8 cellular contexts compared by ENCODE assay signal in the genomic region with DNA sequence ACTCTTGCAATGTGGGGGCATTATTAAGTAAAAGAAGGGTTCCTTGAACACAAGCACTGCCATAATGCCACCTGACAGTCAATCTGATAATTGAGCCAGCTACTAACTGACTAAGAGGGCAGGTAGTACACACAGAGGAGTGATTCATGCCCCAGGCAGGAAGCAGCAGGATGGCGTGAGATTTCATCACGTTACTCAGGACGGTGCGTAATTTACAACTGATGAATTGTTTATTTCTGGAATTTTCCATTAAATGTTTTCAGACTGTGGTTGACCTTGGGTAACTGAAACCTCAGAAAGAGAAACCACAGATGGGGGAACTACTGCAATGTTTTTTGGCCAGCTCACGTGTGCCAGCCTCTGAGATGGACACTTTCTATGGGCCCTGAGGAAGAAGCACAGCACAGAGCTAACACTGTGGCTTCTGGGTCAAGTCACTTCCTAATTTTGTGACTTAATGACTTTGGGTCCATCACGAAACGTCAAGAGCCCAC. TPM values are rescaled to one million over a fixed set of nuclear protein-coding genes. Genes with fewer than 3 reads are reported as not detected.
A peak's percentile ranks its signal among the peaks of the same experiment; 100 is the strongest.
DNase-seq lines count a peak whose midpoint lies in the region; ATAC-seq, FAIRE-seq and TF ChIP-seq lines count a peak whose summit lies in the region.

No MANE protein-coding gene starts in this region.

- H3K4me3 Mint-ChIP-seq in T-cell (no peak overlapping the region), osteocyte (ENCODE audit: unreplicated experiment) (no peak overlapping the region)

- peaks cover 13% of the 10 kb centered on the region for H3K4me1 ChIP-seq in ACC112 (ENCODE audit: control insufficient read depth, insufficient read depth, low read length, unreplicated experiment)
- no peaks in the 10 kb centered on the region for H3K4me1 ChIP-seq in K562 (replicated peaks in 1 of 2; ENCODE audit: control insufficient read depth in 2 of 2, insufficient read depth in 2 of 2, low read length in 2 of 2)

- BruUV-seq in K562 (replicated peaks; lab: Mats Ljungman, UMichigan): no TSS peak

- H3K27me3 Mint-ChIP-seq in T-cell (no peaks in the 10 kb centered on the region), osteocyte (ENCODE audit: unreplicated experiment) (peaks cover 8% of the 10 kb centered on the region)

- H2AFZ ChIP-seq in ACC112 (ENCODE audit: low read length, unreplicated experiment) (no peak overlapping the region), K562 (ENCODE audit: low read depth, low read length) (no peak overlapping the region)

- H3K4me1 Mint-ChIP-seq in T-cell (peaks cover 8 to 21% (median 15%) of the 10 kb centered on the region in 3 donors), osteocyte (ENCODE audit: unreplicated experiment) (peaks cover 9% of the 10 kb centered on the region)

- intact Hi-C loops in K562 (cut with micrococcal nuclease): no loop called here

- no peak for TF ChIP-seq CTCF in K562 (IDR thresholded peaks at IDR 0.05 in 2 of 3, conservative IDR thresholded peaks at IDR 0.05 in 1 of 3; ENCODE audit: insufficient read depth in 2 of 3, low read depth in 1 of 3, low read length in 3 of 3)
- no peak for TF ChIP-seq CTCF in osteocyte (IDR thresholded peaks at IDR 0.05)

- H3K9me3 Mint-ChIP-seq in T-cell: peaks cover 0 to under 1% (median 0%) of the 10 kb centered on the region in 3 donors
- no peaks in the 10 kb centered on the region for H3K9me3 Mint-ChIP-seq in osteocyte (ENCODE audit: unreplicated experiment)

- 2% methylated on average over 7 of the region's 7 CpGs for WGBS in K562 (ENCODE audit: insufficient coverage, low coverage, missing lambda C conversion rate)

- no peaks in the 10 kb centered on the region for H3K9me3 ChIP-seq in K562 (replicated peaks; ENCODE audit: control insufficient read depth, insufficient read depth, low read depth, low read length)

- POLR2A ChIA-PET in T-cell (lab: Charles Lee) (no interaction called here), K562 (lab: Yijun Ruan, JAX) (no interaction called here)

- TF ChIP-seq POLR2A in K562 (conservative IDR thresholded peaks at IDR 0.05): no peak

- no peaks in the 10 kb centered on the region for H3K36me3 ChIP-seq in ACC112 (ENCODE audit: insufficient read depth, low read length)
- H3K36me3 ChIP-seq in K562 (ENCODE audit: control insufficient read depth, insufficient read depth, low read length): no peaks in the 10 kb centered on the region

- no peak for TF ChIP-seq RAD21 in K562 (CRISPR knock-in tag; conservative IDR thresholded peaks at IDR 0.05 in 1 of 2, IDR thresholded peaks at IDR 0.05 in 1 of 2)

- TF ChIP-seq EP300 in K562 (IDR thresholded peaks at IDR 0.05; ENCODE audit: low read length): peak; percentile 54

- H3K9ac ChIP-seq in K562 (ENCODE audit: insufficient read depth in 1 of 2, low read depth in 2 of 2, low read length in 2 of 2): no peak overlapping the region

- no peak overlapping the region for H3K4me3 ChIP-seq in ACC112 (ENCODE audit: low read depth, low read length)
- no peak overlapping the region for H3K4me3 ChIP-seq in K562

- H3K36me3 Mint-ChIP-seq in T-cell (peaks cover 5% of the 10 kb centered on the region), osteocyte (ENCODE audit: unreplicated experiment) (no peaks in the 10 kb centered on the region)

- H3K4me2 ChIP-seq in K562 (ENCODE audit: insufficient read depth, low read length): no peak overlapping the region

- H3K79me2 ChIP-seq in ACC112 (ENCODE audit: control insufficient read depth, insufficient read depth, low read length, unreplicated experiment): no peaks in the 10 kb centered on the region
- H3K79me2 ChIP-seq in K562 (ENCODE audit: control insufficient read depth, insufficient read depth, low read length): no peaks in the 10 kb centered on the region

- no peak for FAIRE-seq in K562 (lab: Jason Lieb, UNC)

- ATAC-seq in GM19324 (IDR thresholded peaks at IDR 0.05; ENCODE audit: low FRiP score, unreplicated experiment) (peak; percentile 77), HG03432 (IDR thresholded peaks at IDR 0.05; ENCODE audit: unreplicated experiment) (peak; percentile 82), T-cell (replicated peaks in 1 of 4) (peak; percentile 69 to 97 (median 92)), K562 (no peak)

- H3K27ac Mint-ChIP-seq in T-cell: peak overlapping the region; percentile 41 to 43
- peak overlapping the region; percentile 62 for H3K27ac Mint-ChIP-seq in osteocyte (ENCODE audit: unreplicated experiment)

- DNase-seq in T-cell (peak in 5 of 34 experiments; percentile 3 to 27 (median 7)), K562 (ENCODE audit: extremely low read depth in 1 of 4, low spot score in 3 of 4) (no peak), osteocyte (ENCODE audit: extremely low spot score, unreplicated experiment) (no peak), mesenteric fat pad (ENCODE audit: low spot score) (no peak), NCI-H1417 (lab: John Stamatoyannopoulos, UW) (no peak)

- in situ Hi-C loops in K562 (cut with MboI): no loop called here

- CTCF ChIA-PET in T-cell (lab: Charles Lee) (no interaction called here), K562 (lab: Yijun Ruan, JAX; ENCODE audit: low intra/inter-chr PET ratio) (no interaction called here)

- no peaks in the 10 kb centered on the region for H4K20me1 ChIP-seq in K562 (replicated peaks; ENCODE audit: control insufficient read depth, insufficient read depth, low read length)

- peak overlapping the region; percentile 29; the same call in 1 of the 2 replicates for H3K27ac ChIP-seq in ACC112 (ENCODE audit: low read depth, low read length)
- H3K27ac ChIP-seq in K562 (ENCODE audit: extremely low read depth, low read depth, low read length): no peak overlapping the region

- no peaks in the 10 kb centered on the region for H3K9me1 ChIP-seq in K562 (ENCODE audit: control insufficient read depth, insufficient read depth, low read length)

- peaks cover 4% of the 10 kb centered on the region; the same call in 1 of the 2 replicates for H3K27me3 ChIP-seq in ACC112 (ENCODE audit: insufficient read depth, low read length)
- H3K27me3 ChIP-seq in K562 (ENCODE audit: control insufficient read depth in 2 of 2, insufficient read depth in 2 of 2, low read length in 2 of 2): peaks cover 7 to 23% of the 10 kb centered on the region in 2 experiments

TF ChIP-seq in K562, 482 proteins besides CTCF, POLR2A, EP300 and RAD21 (continues in another document):
- TF ChIP-seq ZNF408 (CRISPR knock-in tag; IDR thresholded peaks at IDR 0.05; ENCODE audit: low read depth): no peak

RNA-seq across cellular contexts. Expression of a gene that starts 46.7 kb away (rescaled TPM):
- total RNA-seq in T-cell (1 to 10 TPM; 4.8 to 9.6 (median 8.4) TPM), K562 (2014; rRNA removed) (0.59 and 1.1 TPM in 2 replicates), K562 (2014; rRNA removed; fragmentation: Illumina TruSeq; extraction: Trizol) (0.62 and 0.64 TPM in 2 replicates), K562 (2015; rRNA removed; fragmentation: Illumina TruSeq; extraction: Trizol) (0.75 and 0.98 TPM in 2 replicates), K562 (2021) (1.6 and 1.7 TPM in 2 replicates), osteocyte (1.6 and 2.4 TPM in 2 replicates), mesenteric fat pad (2.0 TPM)
- total RNA-seq in K562 (2011; cell fraction: chromatin; rRNA removed; ENCODE audit: low replicate concordance): 0.37 TPM in 1 of 2 replicates, not detected in the other
- 0.79 and 0.83 TPM in 2 replicates for total RNA-seq in K562 (2011; cell fraction: nucleolus; rRNA removed)
- 0.59 and 0.69 TPM in 2 replicates for total RNA-seq in K562 (2011; cell fraction: nucleoplasm; rRNA removed)
- polyA plus RNA-seq in K562 (2011; rRNA removed) (0.22 and 0.38 TPM in 2 replicates), K562 (2014; fragmentation: Illumina TruSeq; extraction: Trizol) (0.24 and 0.27 TPM in 2 replicates), K562 (2014; fragmentation: Nextera tagmentation; extraction: Ambion mirVana) (under 1 TPM; 0.07 to 0.08 TPM), K562 (2014; rRNA removed) (0.42 and 0.74 TPM in 2 replicates)
- 0.13 and 0.48 TPM in 2 replicates for polyA plus RNA-seq in K562 (2011; cell fraction: cytosol; rRNA removed)
- 0.52 and 0.94 TPM in 2 replicates for polyA plus RNA-seq in K562 (2011; cell fraction: nucleus; rRNA removed)
- 0.51 and 0.59 TPM in 2 replicates for polyA plus RNA-seq in K562 (2012)
- not detected in 2 replicates for polyA minus RNA-seq in K562 (2011; rRNA and poly(A)+ RNA removed)
- polyA minus RNA-seq in K562 (2011; cell fraction: cytosol; rRNA and poly(A)+ RNA removed): 0.38 TPM in 1 of 2 replicates, not detected in the other
- 0.11 and 0.27 TPM in 2 replicates for polyA minus RNA-seq in K562 (2011; cell fraction: nucleus; rRNA and poly(A)+ RNA removed)

RNA-seq across cellular contexts. Expression of a gene that starts 46.9 kb away (rescaled TPM):
- total RNA-seq in T-cell (10 to 100 TPM; 31.6 to 39.2 (median 36.8) TPM), K562 (2014; rRNA removed) (4.2 and 5.9 TPM in 2 replicates), K562 (2014; rRNA removed; fragmentation: Illumina TruSeq; extraction: Trizol) (7.5 and 9.1 TPM in 2 replicates), K562 (2015; rRNA removed; fragmentation: Illumina TruSeq; extraction: Trizol) (7.5 and 7.8 TPM in 2 replicates), K562 (2021) (9.5 and 9.9 TPM in 2 replicates), osteocyte (6.6 and 7.1 TPM in 2 replicates), mesenteric fat pad (7.3 TPM)
- total RNA-seq in K562 (2011; cell fraction: chromatin; rRNA removed; ENCODE audit: low replicate concordance): 19.7 and 38.1 TPM in 2 replicates
- 10.0 and 11.2 TPM in 2 replicates for total RNA-seq in K562 (2011; cell fraction: nucleolus; rRNA removed)
- 21.6 and 45.1 TPM in 2 replicates for total RNA-seq in K562 (2011; cell fraction: nucleoplasm; rRNA removed)
- polyA plus RNA-seq in K562 (2011; rRNA removed) (5.4 and 7.2 TPM in 2 replicates), K562 (2014; fragmentation: Illumina TruSeq; extraction: Trizol) (5.3 and 8.4 TPM in 2 replicates), K562 (2014; fragmentation: Nextera tagmentation; extraction: Ambion mirVana) (1 to 10 TPM; 1.3 to 2.0 TPM), K562 (2014; rRNA removed) (4.3 and 5.1 TPM in 2 replicates)
- polyA plus RNA-seq in K562 (2011; cell fraction: cytosol; rRNA removed): 1.8 and 2.1 TPM in 2 replicates
- polyA plus RNA-seq in K562 (2011; cell fraction: nucleus; rRNA removed): 14.5 and 17.3 TPM in 2 replicates
- 2.7 and 3.9 TPM in 2 replicates for polyA plus RNA-seq in K562 (2012)
- polyA minus RNA-seq in K562 (2011; rRNA and poly(A)+ RNA removed): 5.8 and 9.0 TPM in 2 replicates
- 2.6 and 3.3 TPM in 2 replicates for polyA minus RNA-seq in K562 (2011; cell fraction: cytosol; rRNA and poly(A)+ RNA removed)
- polyA minus RNA-seq in K562 (2011; cell fraction: nucleus; rRNA and poly(A)+ RNA removed): 12.9 and 23.0 TPM in 2 replicates
